Comparison of ENCODE assay signal across 2 cellular contexts in the genomic region with DNA sequence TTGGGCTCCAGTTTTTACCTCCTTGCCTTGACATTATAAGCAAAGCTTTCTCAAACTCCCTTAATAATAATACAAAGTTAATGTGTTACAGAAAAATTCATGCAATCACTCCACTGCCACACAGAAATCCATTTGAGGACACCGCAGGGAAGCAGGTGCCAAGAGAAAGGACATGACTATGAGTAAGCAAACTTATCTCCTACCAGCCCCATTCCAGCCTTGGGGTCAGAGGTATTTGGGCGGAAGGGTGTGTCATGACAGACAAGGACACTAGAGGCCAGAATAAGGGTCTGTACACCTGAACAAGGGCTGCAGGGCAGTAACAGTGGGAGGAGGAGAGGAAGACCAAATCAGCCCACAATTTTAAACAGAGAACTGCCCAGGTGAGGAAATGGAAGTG.
A peak's percentile ranks its signal among the peaks of the same experiment; 100 is the strongest.
TF ChIP-seq lines count a peak whose summit lies in the region.

No MANE protein-coding gene starts in this region.

TF ChIP-seq in HepG2, 621 proteins besides CTCF, POLR2A, EP300 and RAD21:
- TF ChIP-seq FOSL2 (CRISPR knock-in tag; IDR thresholded peaks at IDR 0.05) (0 out of 2 replicates have a peak, but pooled peaks have one; percentile 11), POLR2AphosphoS5 (IDR thresholded peaks at IDR 0.05; ENCODE audit: low read depth, low read length) (peak; percentile 20; the same call in 1 of the 2 replicates), KMT2B (CRISPR knock-in tag; IDR thresholded peaks at IDR 0.05) (no peak)

TF ChIP-seq in SK-N-SH treated with all-trans-retinoic acid at 6 μM for 48 hours, 23 proteins besides CTCF, POLR2A, EP300 and RAD21:
- TF ChIP-seq TCF4 (CRISPR knock-in tag; IDR thresholded peaks at IDR 0.05; ENCODE audit: borderline replicate concordance) (no peak), ESRRG (CRISPR knock-in tag; IDR thresholded peaks at IDR 0.05) (no peak), ZFP3 (CRISPR knock-in tag; IDR thresholded peaks at IDR 0.05) (no peak), GLIS3 (CRISPR knock-in tag; IDR thresholded peaks at IDR 0.05) (no peak), OSR1 (CRISPR knock-in tag; IDR thresholded peaks at IDR 0.05) (no peak), PPARA (CRISPR knock-in tag; IDR thresholded peaks at IDR 0.05; ENCODE audit: borderline replicate concordance) (no peak), CSDC2 (CRISPR knock-in tag; IDR thresholded peaks at IDR 0.05) (no peak), ZNF565 (CRISPR knock-in tag; conservative IDR thresholded peaks at IDR 0.05; ENCODE audit: low read depth) (no peak), ISL1 (CRISPR knock-in tag; IDR thresholded peaks at IDR 0.05) (no peak), ARNTL (CRISPR knock-in tag; IDR thresholded peaks at IDR 0.05; ENCODE audit: borderline replicate concordance, low read depth) (no peak), ZNF8 (CRISPR knock-in tag; IDR thresholded peaks at IDR 0.05) (no peak), SNAI2 (CRISPR knock-in tag; IDR thresholded peaks at IDR 0.05) (no peak), RARB (CRISPR knock-in tag; IDR thresholded peaks at IDR 0.05) (no peak), TOX (CRISPR knock-in tag; IDR thresholded peaks at IDR 0.05; ENCODE audit: borderline replicate concordance) (no peak), ZNF70 (CRISPR knock-in tag; IDR thresholded peaks at IDR 0.05) (no peak), ZC3H10 (CRISPR knock-in tag; IDR thresholded peaks at IDR 0.05) (no peak)
- TF ChIP-seq, protein P1, sequence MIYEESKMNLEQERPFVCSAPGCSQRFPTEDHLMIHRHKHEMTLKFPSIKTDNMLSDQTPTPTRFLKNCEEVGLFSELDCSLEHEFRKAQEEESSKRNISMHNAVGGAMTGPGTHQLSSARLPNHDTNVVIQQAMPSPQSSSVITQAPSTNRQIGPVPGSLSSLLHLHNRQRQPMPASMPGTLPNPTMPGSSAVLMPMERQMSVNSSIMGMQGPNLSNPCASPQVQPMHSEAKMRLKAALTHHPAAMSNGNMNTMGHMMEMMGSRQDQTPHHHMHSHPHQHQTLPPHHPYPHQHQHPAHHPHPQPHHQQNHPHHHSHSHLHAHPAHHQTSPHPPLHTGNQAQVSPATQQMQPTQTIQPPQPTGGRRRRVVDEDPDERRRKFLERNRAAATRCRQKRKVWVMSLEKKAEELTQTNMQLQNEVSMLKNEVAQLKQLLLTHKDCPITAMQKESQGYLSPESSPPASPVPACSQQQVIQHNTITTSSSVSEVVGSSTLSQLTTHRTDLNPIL (CRISPR knock-in tag; IDR thresholded peaks at IDR 0.05; ENCODE audit: low read depth), result no peak
- TF ChIP-seq, protein P2, sequence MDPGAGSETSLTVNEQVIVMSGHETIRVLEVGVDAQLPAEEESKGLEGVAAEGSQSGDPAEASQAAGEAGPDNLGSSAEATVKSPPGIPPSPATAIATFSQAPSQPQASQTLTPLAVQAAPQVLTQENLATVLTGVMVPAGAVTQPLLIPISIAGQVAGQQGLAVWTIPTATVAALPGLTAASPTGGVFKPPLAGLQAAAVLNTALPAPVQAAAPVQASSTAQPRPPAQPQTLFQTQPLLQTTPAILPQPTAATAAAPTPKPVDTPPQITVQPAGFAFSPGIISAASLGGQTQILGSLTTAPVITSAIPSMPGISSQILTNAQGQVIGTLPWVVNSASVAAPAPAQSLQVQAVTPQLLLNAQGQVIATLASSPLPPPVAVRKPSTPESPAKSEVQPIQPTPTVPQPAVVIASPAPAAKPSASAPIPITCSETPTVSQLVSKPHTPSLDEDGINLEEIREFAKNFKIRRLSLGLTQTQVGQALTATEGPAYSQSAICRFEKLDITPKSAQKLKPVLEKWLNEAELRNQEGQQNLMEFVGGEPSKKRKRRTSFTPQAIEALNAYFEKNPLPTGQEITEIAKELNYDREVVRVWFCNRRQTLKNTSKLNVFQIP (CRISPR knock-in tag; IDR thresholded peaks at IDR 0.05; ENCODE audit: borderline replicate concordance, low read depth), result no peak
- TF ChIP-seq, protein P3, sequence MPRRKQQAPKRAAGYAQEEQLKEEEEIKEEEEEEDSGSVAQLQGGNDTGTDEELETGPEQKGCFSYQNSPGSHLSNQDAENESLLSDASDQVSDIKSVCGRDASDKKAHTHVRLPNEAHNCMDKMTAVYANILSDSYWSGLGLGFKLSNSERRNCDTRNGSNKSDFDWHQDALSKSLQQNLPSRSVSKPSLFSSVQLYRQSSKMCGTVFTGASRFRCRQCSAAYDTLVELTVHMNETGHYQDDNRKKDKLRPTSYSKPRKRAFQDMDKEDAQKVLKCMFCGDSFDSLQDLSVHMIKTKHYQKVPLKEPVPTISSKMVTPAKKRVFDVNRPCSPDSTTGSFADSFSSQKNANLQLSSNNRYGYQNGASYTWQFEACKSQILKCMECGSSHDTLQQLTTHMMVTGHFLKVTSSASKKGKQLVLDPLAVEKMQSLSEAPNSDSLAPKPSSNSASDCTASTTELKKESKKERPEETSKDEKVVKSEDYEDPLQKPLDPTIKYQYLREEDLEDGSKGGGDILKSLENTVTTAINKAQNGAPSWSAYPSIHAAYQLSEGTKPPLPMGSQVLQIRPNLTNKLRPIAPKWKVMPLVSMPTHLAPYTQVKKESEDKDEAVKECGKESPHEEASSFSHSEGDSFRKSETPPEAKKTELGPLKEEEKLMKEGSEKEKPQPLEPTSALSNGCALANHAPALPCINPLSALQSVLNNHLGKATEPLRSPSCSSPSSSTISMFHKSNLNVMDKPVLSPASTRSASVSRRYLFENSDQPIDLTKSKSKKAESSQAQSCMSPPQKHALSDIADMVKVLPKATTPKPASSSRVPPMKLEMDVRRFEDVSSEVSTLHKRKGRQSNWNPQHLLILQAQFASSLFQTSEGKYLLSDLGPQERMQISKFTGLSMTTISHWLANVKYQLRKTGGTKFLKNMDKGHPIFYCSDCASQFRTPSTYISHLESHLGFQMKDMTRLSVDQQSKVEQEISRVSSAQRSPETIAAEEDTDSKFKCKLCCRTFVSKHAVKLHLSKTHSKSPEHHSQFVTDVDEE (CRISPR knock-in tag; IDR thresholded peaks at IDR 0.05), result no peak
